26 cellular contexts compared by ENCODE assay signal in the genomic region with DNA sequence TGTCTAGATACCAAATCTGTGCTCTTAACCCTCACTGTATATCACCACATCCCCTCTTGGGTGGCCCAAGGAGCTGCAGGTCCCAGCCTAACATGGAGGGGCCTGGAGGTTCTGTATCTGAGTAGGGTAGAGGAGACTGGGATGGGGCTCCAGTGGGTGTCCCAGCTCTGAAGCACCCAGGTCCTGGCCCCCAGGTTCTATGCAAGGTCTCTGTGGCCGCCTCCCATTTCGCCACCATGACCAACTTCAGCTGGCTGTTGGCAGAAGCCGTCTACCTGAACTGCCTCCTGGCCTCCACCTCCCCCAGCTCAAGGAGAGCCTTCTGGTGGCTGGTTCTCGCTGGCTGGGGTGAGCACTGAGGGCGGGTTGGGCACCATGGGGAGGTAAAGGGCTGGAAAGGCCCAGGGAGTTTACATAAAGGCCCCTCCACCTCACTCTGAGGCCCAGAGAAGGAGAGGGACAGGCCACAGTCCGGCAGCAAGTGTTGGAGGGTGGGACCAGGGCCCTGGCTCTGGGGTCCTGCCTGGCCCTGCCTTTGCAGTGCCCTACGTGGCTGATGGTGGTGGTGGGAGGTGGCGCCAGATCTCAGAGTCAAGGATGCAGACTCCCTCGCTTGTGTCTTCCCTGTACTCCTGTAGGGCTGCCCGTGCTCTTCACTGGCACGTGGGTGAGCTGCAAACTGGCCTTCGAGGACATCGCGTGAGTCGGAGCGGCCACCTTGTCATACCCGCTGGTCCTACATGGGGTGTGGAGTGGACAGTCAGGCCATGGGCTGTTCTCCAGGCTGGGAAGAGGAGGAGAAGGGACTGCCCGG. TPM values are rescaled to one million over a fixed set of nuclear protein-coding genes. Genes with fewer than 3 reads are reported as not detected.
A peak's percentile ranks its signal among the peaks of the same experiment; 100 is the strongest.
DNase-seq lines count a peak whose midpoint lies in the region; ATAC-seq, FAIRE-seq and TF ChIP-seq lines count a peak whose summit lies in the region.
"Had no signal": no experiment of that assay in that cellular context is flagged by ENCODE, and none has a peak within 500 bp of the region (broad histone marks: within the 10 kb centered on the region; RNA-seq: fewer than 3 reads in every experiment).

No MANE protein-coding gene starts in this region.

- H3K9me2 ChIP-seq in SK-N-SH: no peaks in the 10 kb centered on the region
- H3K9me2 ChIP-seq in GM23338 (ENCODE audit: insufficient read depth): no peaks in the 10 kb centered on the region; the same call in 1 of the 2 replicates
- H3K9me2 ChIP-seq in PC-9 (ENCODE audit: insufficient read depth): no peaks in the 10 kb centered on the region

- H3K9ac ChIP-seq in SK-N-SH (no peak overlapping the region), GM12878 (ENCODE audit: control insufficient read depth, insufficient read depth, low read length) (no peak overlapping the region)

- H3K4me1 Mint-ChIP-seq in GM23338: peaks cover 9% of the 10 kb centered on the region
- no peaks in the 10 kb centered on the region for H3K4me1 Mint-ChIP-seq in activated T-cell treated with anti-CD3 and anti-CD28 coated beads, Interleukin-2, amount 50 U/mL, for 4 hours (ENCODE audit: low read depth)
- H3K4me1 Mint-ChIP-seq: activated naive CD8-positive, alpha-beta T cell treated with anti-CD3 and anti-CD28 coated beads, Interleukin-2, amount 50 U/mL, for 24 hours had no signal

- peaks cover 13% of the 10 kb centered on the region for H3K27me3 Mint-ChIP-seq in GM23338 (ENCODE audit: insufficient read depth, low read depth, poor library complexity)
- peaks cover 16% of the 10 kb centered on the region for H3K27me3 Mint-ChIP-seq in activated T-cell treated with anti-CD3 and anti-CD28 coated beads, Interleukin-2, amount 50 U/mL, for 4 hours (ENCODE audit: low read depth)

- H3K36me3 ChIP-seq in SK-N-SH (replicated peaks in 1 of 2; ENCODE audit: control insufficient read depth in 1 of 2, insufficient read depth in 2 of 2, low read length in 1 of 2) (no peaks in the 10 kb centered on the region), GM23338 (ENCODE audit: insufficient read depth) (no peaks in the 10 kb centered on the region), GM12878 (ENCODE audit: control insufficient read depth in 2 of 2, insufficient read depth in 2 of 2, low read length in 1 of 2) (no peaks in the 10 kb centered on the region), sigmoid colon (no peaks in the 10 kb centered on the region), PC-9 (ENCODE audit: low read depth) (no peaks in the 10 kb centered on the region)
- H3K36me3 ChIP-seq: prostate gland, tibial artery had no signal

- H3K27me3 ChIP-seq in SK-N-SH (ENCODE audit: insufficient read depth) (peaks cover 28% of the 10 kb centered on the region; the same call in 1 of the 2 replicates), GM23338 (ENCODE audit: insufficient read depth) (no peaks in the 10 kb centered on the region), GM12878 (replicated peaks in 1 of 2; ENCODE audit: control insufficient read depth in 2 of 2, insufficient read depth in 2 of 2, low read length in 1 of 2) (no peaks in the 10 kb centered on the region; a peak in 1 of 4 replicates), sigmoid colon (peaks cover 0 to 4% (median 0%) of the 10 kb centered on the region in 3 donors), PC-9 (ENCODE audit: insufficient read depth, low read depth) (peaks cover 33% of the 10 kb centered on the region)

- FAIRE-seq in GM12878 (lab: Jason Lieb, UNC): no peak
- FAIRE-seq: frontal cortex had no signal

- no TSS peak for BruUV-seq in GM12878 (replicated peaks; lab: Mats Ljungman, UMichigan)
- no TSS peak for BruUV-seq in PC-9 (replicated peaks; lab: Mats Ljungman, UMichigan)

- POLR2A ChIA-PET in SK-N-SH (lab: Yijun Ruan, JAX) (no interaction called here), GM12878 (lab: Charles Lee) (interaction anchor here (1.3 kb wide), 1 partner anchor 174 kb away, joined by 3 read pairs; no protein-coding TSS in a partner anchor), PC-9 (lab: Charles Lee; ENCODE audit: unreplicated experiment) (no interaction called here)

- no peak overlapping the region for H3K4me3 ChIP-seq in SK-N-SH (ENCODE audit: low read depth in 2 of 2, low read length in 1 of 2)
- H3K4me3 ChIP-seq in GM23338: no peak overlapping the region
- H3K4me3 ChIP-seq in GM12878: no peak overlapping the region
- no peak overlapping the region for H3K4me3 ChIP-seq in sigmoid colon
- no peak overlapping the region for H3K4me3 ChIP-seq in PC-9
- H3K4me3 ChIP-seq: hepatocyte, prostate gland, tibial artery had no signal

- H3K4me1 ChIP-seq in SK-N-SH (ENCODE audit: control insufficient read depth in 1 of 2, insufficient read depth in 2 of 2, low read depth in 1 of 2, low read length in 1 of 2) (peaks cover 0 to 9% of the 10 kb centered on the region in 2 experiments; a peak in 1 of 4 replicates), GM23338 (ENCODE audit: insufficient read depth) (no peaks in the 10 kb centered on the region), GM12878 (ENCODE audit: control insufficient read depth, insufficient read depth, low read length) (peaks cover 13% of the 10 kb centered on the region), sigmoid colon (peaks cover 0 to 6% (median 0%) of the 10 kb centered on the region in 4 donors), PC-9 (replicated peaks; ENCODE audit: insufficient read depth) (no peaks in the 10 kb centered on the region)

- H3K9me3 ChIP-seq in SK-N-SH (no peaks in the 10 kb centered on the region), GM12878 (replicated peaks; ENCODE audit: control insufficient read depth, insufficient read depth, low read length) (no peaks in the 10 kb centered on the region), sigmoid colon (no peaks in the 10 kb centered on the region), PC-9 (ENCODE audit: insufficient read depth, low read depth) (no peaks in the 10 kb centered on the region)
- H3K9me3 ChIP-seq: prostate gland, tibial artery had no signal

- WGBS in SK-N-SH (ENCODE audit: low lambda C conversion rate): 77% methylated on average over 15 of the region's 18 CpGs
- WGBS in GM12878 (ENCODE audit: insufficient coverage, insufficient replicate concordance, low lambda C conversion rate, missing lambda C conversion rate): 73% methylated on average over 18 of the region's 18 CpGs
- 93 to 94% methylated on average over 18 of the region's 18 CpGs for WGBS in sigmoid colon, 2 donors

- H4K20me1 ChIP-seq in SK-N-SH (ENCODE audit: insufficient read depth) (no peaks in the 10 kb centered on the region), GM23338 (replicated peaks; ENCODE audit: insufficient read depth) (no peaks in the 10 kb centered on the region), GM12878 (ENCODE audit: control insufficient read depth, insufficient read depth) (no peaks in the 10 kb centered on the region), PC-9 (ENCODE audit: insufficient read depth) (no peaks in the 10 kb centered on the region)

- no peak overlapping the region for H2AFZ ChIP-seq in SK-N-SH (ENCODE audit: low read depth)
- H2AFZ ChIP-seq in GM23338: peak overlapping the region; percentile 88; the same call in 1 of the 2 replicates
- H2AFZ ChIP-seq in GM12878 (ENCODE audit: control insufficient read depth, low read depth, low read length): peak overlapping the region; percentile 43
- no peak overlapping the region for H2AFZ ChIP-seq in PC-9
- H2AFZ ChIP-seq: hepatocyte had no signal

- SMC1A ChIA-PET in GM12878 (lab: Charles Lee; ENCODE audit: uncharacterized antibody, unreplicated experiment): interaction anchor here (0.7 to 4.8 kb wide), 10 partner anchors 9 to 175 kb away, joined by 3 to 49 read pairs (median 5); no protein-coding TSS in a partner anchor

- H3K27ac Mint-ChIP-seq in GM23338: no peak overlapping the region
- H3K27ac Mint-ChIP-seq: activated CD4-positive, alpha-beta T cell treated with anti-CD3 and anti-CD28 coated beads, Interleukin-2, amount 10 ng/mL, durations not matched to agents 7 days and 5 days; activated naive CD8-positive, alpha-beta T cell treated with anti-CD3 and anti-CD28 coated beads, Interleukin-2, amount 50 U/mL, for 24 hours had no signal

- H3K4me2 ChIP-seq in SK-N-SH (no peak overlapping the region), GM23338 (no peak overlapping the region), GM12878 (ENCODE audit: control insufficient read depth, insufficient read depth) (no peak overlapping the region), PC-9 (no peak overlapping the region)
- H3K4me2 ChIP-seq: hepatocyte had no signal

- ATAC-seq in SK-N-SH treated with all-trans-retinoic acid at 6 μM for 48 hours (no peak), GM23338 (no peak), GM12878 (no peak)
- ATAC-seq in activated T-cell treated with anti-CD3 and anti-CD28 coated beads, Interleukin-2, amount 50 U/mL, for 4 hours: no peak

- intact Hi-C loops in GM12878 (cut with micrococcal nuclease; ENCODE audit: unreplicated experiment): no loop called here
- intact Hi-C loops in sigmoid colon (cut with DNase I): loop anchor here (2.0 kb wide), 1 partner anchor 173 kb away; no protein-coding TSS in a partner anchor
- intact Hi-C loops in PC-9 (cut with micrococcal nuclease; ENCODE audit: unreplicated experiment): no loop called here

- TF ChIP-seq EP300 in SK-N-SH (IDR thresholded peaks at IDR 0.05; ENCODE audit: borderline replicate concordance in 1 of 2, low read depth in 1 of 2, low read length in 1 of 2) (no peak), GM12878 (IDR thresholded peaks at IDR 0.05; ENCODE audit: borderline replicate concordance in 1 of 2, control insufficient read depth in 1 of 2, low read depth in 2 of 2, low read length in 2 of 2) (no peak), sigmoid colon (IDR thresholded peaks at IDR 0.05) (no peak)

- in situ Hi-C loops in GM12878 (cut with MboI): no loop called here

- no peaks in the 10 kb centered on the region for H3K9me3 Mint-ChIP-seq in GM23338
- H3K9me3 Mint-ChIP-seq in activated T-cell treated with anti-CD3 and anti-CD28 coated beads, Interleukin-2, amount 50 U/mL, for 4 hours: no peaks in the 10 kb centered on the region
- H3K9me3 Mint-ChIP-seq: activated CD4-positive, alpha-beta T cell treated with anti-CD3 and anti-CD28 coated beads, Interleukin-2, amount 10 ng/mL, durations not matched to agents 7 days and 5 days; activated naive CD8-positive, alpha-beta T cell treated with anti-CD3 and anti-CD28 coated beads, Interleukin-2, amount 50 U/mL, for 24 hours had no signal

- H3K27ac ChIP-seq in SK-N-SH (ENCODE audit: low read depth in 2 of 2, low read length in 1 of 2): no peak overlapping the region
- H3K27ac ChIP-seq in GM23338 (ENCODE audit: low read depth): no peak overlapping the region
- peak overlapping the region; percentile 12 for H3K27ac ChIP-seq in GM12878 (ENCODE audit: control insufficient read depth, insufficient read depth)
- no peak overlapping the region for H3K27ac ChIP-seq in sigmoid colon
- H3K27ac ChIP-seq in PC-9: no peak overlapping the region
- H3K27ac ChIP-seq: 22Rv1, hepatocyte, prostate gland, tibial artery had no signal

- TF ChIP-seq RAD21 in SK-N-SH (IDR thresholded peaks at IDR 0.05; ENCODE audit: low read length): no peak
- TF ChIP-seq RAD21 in GM12878 (IDR thresholded peaks at IDR 0.05; ENCODE audit: insufficient read depth, low read depth, low read length): no peak

- TF ChIP-seq CTCF in SK-N-SH (IDR thresholded peaks at IDR 0.05) (no peak), GM23338 (conservative IDR thresholded peaks at IDR 0.05; ENCODE audit: low read depth in 2 of 2) (no peak), GM12878 (IDR thresholded peaks at IDR 0.05 in 2 of 3, conservative IDR thresholded peaks at IDR 0.05 in 1 of 3; ENCODE audit: control insufficient read depth in 2 of 3, extremely low read depth in 1 of 3, insufficient read depth in 1 of 3, low read depth in 3 of 3, low read length in 3 of 3) (no peak), sigmoid colon (IDR thresholded peaks at IDR 0.05) (no peak), PC-9 (conservative IDR thresholded peaks at IDR 0.05) (no peak)

- TF ChIP-seq POLR2A in GM12878 (IDR thresholded peaks at IDR 0.05; ENCODE audit: low read depth, low read length) (no peak), sigmoid colon (IDR thresholded peaks at IDR 0.05) (no peak)

- CTCF ChIA-PET in SK-N-SH (lab: Yijun Ruan, JAX) (interaction anchor here (0.7 to 31.8 kb wide), 21 partner anchors 8 to 291 kb away, joined by 3 to 1191 read pairs (median 6); a partner anchor contains a TSS), GM12878 (lab: Yijun Ruan, JAX) (interaction anchor here (0.6 to 11.3 kb wide), 16 partner anchors 9 to 535 kb away, joined by 3 to 159 read pairs (median 4); a partner anchor contains a TSS), PC-9 (lab: Charles Lee) (interaction anchor here (0.6 kb wide), 3 partner anchors 35 to 310 kb away, joined by 3 to 6 read pairs (median 5); no protein-coding TSS in a partner anchor)

- H3F3A ChIP-seq in SK-N-SH (replicated peaks; ENCODE audit: insufficient read depth) (no peaks in the 10 kb centered on the region), GM23338 (replicated peaks; ENCODE audit: low read depth) (no peaks in the 10 kb centered on the region), PC-9 (ENCODE audit: insufficient read depth, low read depth) (no peaks in the 10 kb centered on the region)

- H3K79me2 ChIP-seq in SK-N-SH (ENCODE audit: insufficient read depth): no peaks in the 10 kb centered on the region
- H3K79me2 ChIP-seq in GM23338 (replicated peaks; ENCODE audit: insufficient read depth): no peaks in the 10 kb centered on the region
- no peaks in the 10 kb centered on the region for H3K79me2 ChIP-seq in GM12878 (ENCODE audit: control insufficient read depth, insufficient read depth, low read length)
- H3K79me2 ChIP-seq in PC-9 (ENCODE audit: low read depth): no peaks in the 10 kb centered on the region
- H3K79me2 ChIP-seq: hepatocyte had no signal

- H3K4me3 Mint-ChIP-seq in GM23338: no peak overlapping the region
- no peak overlapping the region for H3K4me3 Mint-ChIP-seq in activated T-cell treated with anti-CD3 and anti-CD28 coated beads, Interleukin-2, amount 50 U/mL, for 4 hours
- H3K4me3 Mint-ChIP-seq: activated CD4-positive, alpha-beta T cell treated with anti-CD3 and anti-CD28 coated beads, Interleukin-2, amount 10 ng/mL, durations not matched to agents 7 days and 5 days; activated naive CD8-positive, alpha-beta T cell treated with anti-CD3 and anti-CD28 coated beads, Interleukin-2, amount 50 U/mL, for 24 hours had no signal

- peak; percentile 10 for DNase-seq in SK-N-SH
- no peak for DNase-seq in GM23338 (ENCODE audit: low spot score)
- DNase-seq in GM12878 (ENCODE audit: low read depth, low spot score): no peak
- peak; percentile 50 for DNase-seq in sigmoid colon
- DNase-seq in PC-9: no peak
- no peak for DNase-seq in NCI-H2081 (lab: John Stamatoyannopoulos, UW)
- no peak for DNase-seq in activated T-cell treated with anti-CD3 and anti-CD28 coated beads, Interleukin-2, amount 50 U/mL, for 4 hours
- DNase-seq: activated gamma-delta T cell; DMS79; effector memory CD4-positive, alpha-beta T cell; MV-4-11; NCI-H2227 treated with DMSO at 0.1 percent for 48 hours; NCI-H774; stimulated activated naive CD4-positive, alpha-beta T cell treated with Interleukin-2 at 50 U/mL for 16 hours; tibial artery had no signal

- no peaks in the 10 kb centered on the region for H3K36me3 Mint-ChIP-seq in GM23338 (ENCODE audit: low read depth)
- no peaks in the 10 kb centered on the region for H3K36me3 Mint-ChIP-seq in activated T-cell treated with anti-CD3 and anti-CD28 coated beads, Interleukin-2, amount 50 U/mL, for 4 hours (ENCODE audit: insufficient read depth)

- RAD21 ChIA-PET in GM12878 (lab: Charles Lee; ENCODE audit: unreplicated experiment): interaction anchor here (0.7 to 3.4 kb wide), 6 partner anchors 10 to 698 kb away, joined by 3 to 28 read pairs (median 5); no protein-coding TSS in a partner anchor

RNA-seq across cellular contexts. Expression of a gene that starts 10.2 kb away (rescaled TPM):
- not detected in 2 replicates for polyA plus RNA-seq in SK-N-SH (2012; rRNA removed)
- polyA plus RNA-seq in SK-N-SH (2012; cell fraction: cytosol; rRNA removed): not detected in 2 replicates
- not detected in 2 replicates for polyA plus RNA-seq in SK-N-SH (2012; cell fraction: nucleus; rRNA removed)
- not detected in 2 replicates for total RNA-seq in GM23338 (2014; rRNA removed; shearing (Covaris generic))
- 0.64 and 2.2 TPM in 2 replicates for polyA plus RNA-seq in GM23338 (2016; fragmentation: Nextera tagmentation; extraction: Ambion mirVana)
- total RNA-seq in GM12878 (2013; cell fraction: nucleolus; rRNA removed): not detected in 2 replicates
- not detected in 2 replicates for total RNA-seq in GM12878 (2014; rRNA removed)
- total RNA-seq in GM12878 (2014; rRNA removed; fragmentation: Illumina TruSeq; extraction: Trizol): not detected in 2 replicates
- total RNA-seq in GM12878 (2021): not detected in 2 replicates
- polyA plus RNA-seq in GM12878 (2011; ENCODE audit: low read depth): not detected
- polyA plus RNA-seq in GM12878 (2011; rRNA removed): not detected in 2 replicates
- not detected in 2 replicates for polyA plus RNA-seq in GM12878 (2011; cell fraction: cytosol; rRNA removed)
- polyA plus RNA-seq in GM12878 (2011; cell fraction: nucleus; rRNA removed): 0.25 TPM in 1 of 2 replicates, not detected in the other
- not detected in 2 replicates for polyA plus RNA-seq in GM12878 (2012)
- polyA plus RNA-seq in GM12878 (2014; fragmentation: Illumina TruSeq; extraction: Trizol): not detected in 2 replicates
- not detected for polyA plus RNA-seq in GM12878 (2014; fragmentation: Nextera tagmentation; extraction: Ambion mirVana)
- polyA plus RNA-seq in GM12878 (2014; rRNA removed): not detected in 2 replicates
- not detected for polyA plus RNA-seq in GM12878 (2016; fragmentation: Nextera tagmentation; extraction: Ambion mirVana)
- not detected in 2 replicates for polyA minus RNA-seq in GM12878 (2011; rRNA and poly(A)+ RNA removed)
- not detected in 2 replicates for polyA minus RNA-seq in GM12878 (2011; cell fraction: cytosol; rRNA and poly(A)+ RNA removed)
- polyA minus RNA-seq in GM12878 (2011; cell fraction: nucleus; rRNA and poly(A)+ RNA removed): not detected in 2 replicates
- total RNA-seq in sigmoid colon: not detected
- not detected for polyA plus RNA-seq in sigmoid colon
- total RNA-seq in PC-9 (2021): not detected in 2 replicates
- not detected for total RNA-seq in activated T-cell treated with anti-CD3 and anti-CD28 coated beads, Interleukin-2, amount 50 U/mL, for 4 hours
- total RNA-seq: activated CD4-positive, alpha-beta T cell treated with anti-CD3 and anti-CD28 coated beads, Interleukin-2, amount 10 ng/mL, durations not matched to agents 7 days and 5 days; frontal cortex; H4; skeletal muscle tissue had no signal
- polyA plus RNA-seq: esophagus, hepatocyte, neural cell had no signal

Comparison
In these comparisons a context has a peak if more than half of its experiments do, and no peak if none do; other contexts are left out.
1. DNase-seq: peak in SK-N-SH (single experiment) and sigmoid colon (single experiment); none in GM23338 (single experiment), GM12878 (single experiment), PC-9 (0 of 2), NCI-H2081 (0 of 2) and activated T-cell treated with anti-CD3 and anti-CD28 coated beads, Interleukin-2, amount 50 U/mL, for 4 hours (single experiment).
2. H2AFZ ChIP-seq: peak in GM23338 (single experiment) and GM12878 (single experiment); none in SK-N-SH (single experiment) and PC-9 (single experiment).